In the genomic region with DNA sequence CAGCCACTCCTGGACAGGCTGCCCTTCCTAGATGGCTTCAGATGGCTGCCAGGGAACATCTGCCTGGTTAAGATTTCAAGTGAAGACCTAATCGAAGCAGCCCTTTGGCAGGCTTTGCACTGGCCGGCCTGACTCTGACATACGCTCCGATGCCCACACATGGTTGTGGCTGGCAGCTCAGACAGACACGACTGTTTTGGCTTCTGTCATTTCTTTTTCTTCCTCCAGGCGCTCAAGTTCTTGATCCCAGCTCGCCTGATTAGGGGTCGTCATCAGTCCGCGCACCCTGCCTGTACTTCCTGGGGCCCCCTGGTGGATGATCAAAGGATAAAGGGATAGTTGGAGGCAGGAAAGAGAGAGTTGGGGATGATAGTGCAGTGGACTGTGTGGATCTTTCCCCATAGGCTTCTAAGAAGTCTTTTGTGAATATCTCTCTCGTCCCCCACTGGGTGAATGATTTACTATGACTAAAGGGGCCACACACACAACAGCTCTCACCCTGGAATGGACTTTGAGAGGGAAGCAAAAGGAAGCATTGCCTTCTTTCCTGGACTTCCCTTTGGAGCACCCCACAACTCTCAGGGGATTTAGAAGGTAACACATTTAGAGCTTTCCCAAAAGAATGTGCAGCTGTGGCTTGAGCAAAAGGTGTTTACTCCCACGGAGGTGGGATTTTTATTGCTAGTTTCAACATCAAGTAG, we compare ENCODE assay signal across 8 cellular contexts. TPM values are rescaled to one million over a fixed set of nuclear protein-coding genes. Genes with fewer than 3 reads are reported as not detected.
DNase-seq lines count a peak whose midpoint lies in the region; ATAC-seq and TF ChIP-seq lines count a peak whose summit lies in the region.

No MANE protein-coding gene starts in this region.

- H3K27ac ChIP-seq in PC-3 (ENCODE audit: low read length) = no peak overlapping the region

- POLR2A ChIA-PET in PC-3 (lab: Charles Lee; ENCODE audit: unreplicated experiment) = no interaction called here

- peak; percentile 88 for DNase-seq in D341Med (ENCODE audit: low spot score)
- DNase-seq in PC-3 = peak; percentile 21
- peak; percentile 80 for DNase-seq in choroid plexus epithelial cell (ENCODE audit: low read depth)
- peak; percentile 62 for DNase-seq in left lobe of liver (ENCODE audit: low spot score)
- DNase-seq in DMS153 treated with DMSO at 0.1 percent for 48 hours (lab: John Stamatoyannopoulos, UW; ENCODE audit: unreplicated experiment) = no peak

- peaks cover 8% of the 10 kb centered on the region for H3K27me3 Mint-ChIP-seq in stimulated activated memory B cell treated with anti-CD40 and anti-IgM and Interleukin-4, amounts not matched to agents 10 μg/mL and 1 μg/mL and 100 μg/mL, for 72 hours

- no peaks in the 10 kb centered on the region for H3K36me3 Mint-ChIP-seq in stimulated activated memory B cell treated with anti-CD40 and anti-IgM and Interleukin-4, amounts not matched to agents 10 μg/mL and 1 μg/mL and 100 μg/mL, for 72 hours

- TF ChIP-seq CTCF in PC-3 (conservative IDR thresholded peaks at IDR 0.05; ENCODE audit: low read depth, low read length) (peak; percentile 72), choroid plexus epithelial cell (conservative IDR thresholded peaks at IDR 0.05; ENCODE audit: low read depth, low read length) (peak; percentile 83)

- H3K79me2 ChIP-seq in PC-3 (ENCODE audit: low read length) = no peaks in the 10 kb centered on the region

- BruUV-seq in PC-3 (replicated peaks; lab: Mats Ljungman, UMichigan) = no TSS peak

- H2AFZ ChIP-seq in PC-3 (ENCODE audit: low read length) = 0 out of 2 replicates have a peak overlapping the region, but pooled peaks have one; percentile 19

- no peaks in the 10 kb centered on the region for H3F3A ChIP-seq in PC-3 (ENCODE audit: low read length, unreplicated experiment)

- H3K4me3 ChIP-seq in PC-3 (ENCODE audit: low read length) = no peak overlapping the region
- no peak overlapping the region for H3K4me3 ChIP-seq in choroid plexus epithelial cell (ENCODE audit: low read depth, low read length)

- H3K4me2 ChIP-seq in PC-3 (ENCODE audit: low read length) = no peak overlapping the region

- H3K27ac Mint-ChIP-seq in stimulated activated memory B cell treated with anti-CD40 and anti-IgM and Interleukin-4, amounts not matched to agents 10 μg/mL and 1 μg/mL and 100 μg/mL, for 72 hours = no peak overlapping the region

- CTCF ChIA-PET in PC-3 (lab: Charles Lee) = no interaction called here

- H3K9me3 ChIP-seq in PC-3 (ENCODE audit: low read length) = no peaks in the 10 kb centered on the region

- no peak overlapping the region for H3K9ac ChIP-seq in PC-3 (ENCODE audit: low read length)

- intact Hi-C loops in PC-3 (cut with micrococcal nuclease) = loop anchor here (5.0 kb wide), 1 partner anchor 64 kb away; no protein-coding TSS in a partner anchor

- no peaks in the 10 kb centered on the region for H3K9me2 ChIP-seq in PC-3 (replicated peaks; ENCODE audit: low read length)

- peaks cover 9% of the 10 kb centered on the region; the same call in 1 of the 2 replicates for H3K4me1 ChIP-seq in PC-3 (ENCODE audit: insufficient read depth, low read length)

- no peaks in the 10 kb centered on the region for H3K9me3 Mint-ChIP-seq in stimulated activated memory B cell treated with anti-CD40 and anti-IgM and Interleukin-4, amounts not matched to agents 10 μg/mL and 1 μg/mL and 100 μg/mL, for 72 hours

- no peaks in the 10 kb centered on the region for H3K36me3 ChIP-seq in PC-3 (ENCODE audit: low read depth, low read length)

- H3K4me1 Mint-ChIP-seq in stimulated activated memory B cell treated with anti-CD40 and anti-IgM and Interleukin-4, amounts not matched to agents 10 μg/mL and 1 μg/mL and 100 μg/mL, for 72 hours = peaks cover 30% of the 10 kb centered on the region

- no peak overlapping the region for H3K4me3 Mint-ChIP-seq in stimulated activated memory B cell treated with anti-CD40 and anti-IgM and Interleukin-4, amounts not matched to agents 10 μg/mL and 1 μg/mL and 100 μg/mL, for 72 hours

- no peaks in the 10 kb centered on the region for H3K27me3 ChIP-seq in PC-3 (ENCODE audit: low read length)

- ATAC-seq in HG02678 (IDR thresholded peaks at IDR 0.05; ENCODE audit: unreplicated experiment) = peak; percentile 38
- peak; percentile 33; the same call in 1 of the 2 replicates for ATAC-seq in PC-3
- ATAC-seq in left lobe of liver = peak; percentile 97
- ATAC-seq in stimulated activated memory B cell treated with anti-CD40 and anti-IgM and Interleukin-4, amounts not matched to agents 10 μg/mL and 1 μg/mL and 100 μg/mL, for 72 hours = peak; percentile 63
- no peak for ATAC-seq in HG03469 (IDR thresholded peaks at IDR 0.05; ENCODE audit: unreplicated experiment)

- no peaks in the 10 kb centered on the region for H4K20me1 ChIP-seq in PC-3 (ENCODE audit: low read length)

RNA-seq across cellular contexts. Expression of a gene that starts 21.4 kb away (rescaled TPM):
- total RNA-seq in PC-3 (2014; rRNA removed) = 17.7 and 19.6 TPM in 2 replicates
- 17.3 TPM for total RNA-seq in left lobe of liver
